1 cellular context compared by ENCODE assay signal in the genomic region with DNA sequence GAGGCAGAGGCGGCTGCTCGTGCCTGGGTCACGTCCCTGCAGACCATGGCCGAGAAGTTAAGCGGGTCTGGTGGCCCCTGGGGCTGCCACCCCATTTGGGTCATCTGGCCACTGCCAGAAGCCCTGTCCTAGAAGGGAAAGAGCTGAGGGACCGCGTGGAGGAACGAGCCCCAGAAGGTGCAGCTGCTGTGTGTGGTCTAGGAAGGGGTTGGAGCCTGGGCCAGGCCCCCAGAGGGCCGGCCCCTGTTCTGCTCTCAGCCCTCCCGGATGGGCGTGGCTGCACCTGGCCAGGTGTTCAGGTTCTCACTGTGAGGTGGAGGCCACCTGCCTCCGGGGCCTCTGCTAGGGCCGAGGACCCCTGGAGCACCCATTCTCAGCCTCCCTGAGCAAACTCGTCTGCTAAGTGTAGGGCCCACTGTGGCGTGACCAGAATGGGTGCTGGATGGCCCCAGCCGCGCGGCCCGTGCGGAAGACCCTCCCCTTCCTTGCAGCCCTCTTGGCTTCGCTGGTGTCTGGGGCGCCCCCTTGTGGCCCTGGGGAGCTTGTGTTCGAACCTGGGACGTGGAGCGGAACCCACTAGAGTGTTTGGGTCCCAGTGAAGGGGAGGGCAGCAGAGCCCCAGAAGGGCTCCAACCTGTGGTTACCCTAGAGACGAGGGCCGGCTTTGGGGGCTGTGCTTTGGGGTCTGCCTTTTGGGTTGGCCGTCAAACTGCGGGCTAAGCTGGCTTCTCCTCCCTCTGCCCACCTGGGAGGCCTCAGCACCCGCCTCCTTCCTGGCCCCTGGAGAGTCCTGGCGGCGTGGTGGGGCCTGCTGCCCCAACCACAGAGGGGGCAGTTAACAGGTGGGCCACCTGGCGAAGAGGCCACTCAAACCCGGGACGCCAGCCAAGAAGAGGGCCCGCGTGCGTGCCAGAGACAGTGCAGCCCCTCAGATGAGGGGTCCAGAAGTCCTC.
TF ChIP-seq lines count a peak whose summit lies in the region.

No MANE protein-coding gene starts in this region.

TF ChIP-seq in endothelial cell of umbilical vein, 7 proteins besides CTCF, POLR2A, EP300 and RAD21:
- TF ChIP-seq POLR2AphosphoS5 (IDR thresholded peaks at IDR 0.05; ENCODE audit: insufficient read depth, low read depth, low read length) (peak; percentile 36), FOS (IDR thresholded peaks at IDR 0.05; ENCODE audit: borderline replicate concordance, insufficient read depth, low read length) (no peak), GATA2 (IDR thresholded peaks at IDR 0.05; ENCODE audit: insufficient read depth, insufficient read length, low read depth, low read length) (no peak), JUN (IDR thresholded peaks at IDR 0.05; ENCODE audit: borderline replicate concordance, insufficient read depth, insufficient read length, low read depth) (no peak), EZH2 (IDR thresholded peaks at IDR 0.05; ENCODE audit: borderline replicate concordance, low read depth, low read length, severe bottlenecking) (no peak), MYC (IDR thresholded peaks at IDR 0.05; ENCODE audit: low read depth, low read length) (no peak)
- TF ChIP-seq, protein P1, sequence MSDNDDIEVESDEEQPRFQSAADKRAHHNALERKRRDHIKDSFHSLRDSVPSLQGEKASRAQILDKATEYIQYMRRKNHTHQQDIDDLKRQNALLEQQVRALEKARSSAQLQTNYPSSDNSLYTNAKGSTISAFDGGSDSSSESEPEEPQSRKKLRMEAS (IDR thresholded peaks at IDR 0.05; ENCODE audit: insufficient read depth, insufficient read length), result no peak
